8 cellular contexts compared by ENCODE assay signal in genomic region chr15:76345880-76346665, GRCh38. TPM values are rescaled to one million over a fixed set of nuclear protein-coding genes. Genes with fewer than 3 reads are reported as not detected.
DNase-seq lines count a peak whose midpoint lies in the region; ATAC-seq and TF ChIP-seq lines count a peak whose summit lies in the region.

No MANE protein-coding gene starts in this region.

- H3K4me3 ChIP-seq in PC-3 (ENCODE audit: low read length) (peak overlapping the region; percentile 87), fibroblast of mammary gland (ENCODE audit: control insufficient read depth, low read depth, low read length) (peak overlapping the region; percentile 13), trophoblast cell (ENCODE audit: low read depth, low read length) (peak overlapping the region; percentile 25)

- TF ChIP-seq CTCF in PC-3 (conservative IDR thresholded peaks at IDR 0.05; ENCODE audit: low read depth, low read length) (no peak), fibroblast of mammary gland (conservative IDR thresholded peaks at IDR 0.05; ENCODE audit: control insufficient read depth, insufficient read depth, low read depth, low read length) (no peak)

- no peak overlapping the region for H2AK5ac ChIP-seq in trophoblast cell (ENCODE audit: low read length)

- peak; percentile 50 for DNase-seq in PC-3
- no peak for DNase-seq in fibroblast of mammary gland (ENCODE audit: low read depth)
- peak in 1 of 2 donors; percentile 35 for DNase-seq in trophoblast cell
- no peak for DNase-seq in posterior cingulate gyrus
- no peak for DNase-seq in putamen (ENCODE audit: low spot score)
- DNase-seq in stimulated activated CD4-positive, alpha-beta T cell treated with anti-CD3 and anti-CD28 coated beads, Interleukin-2, amount 100 ng/mL, for 48 hours, result no peak
- DNase-seq in NCI-H1092 treated with DMSO at 0.1 percent for 48 hours (lab: John Stamatoyannopoulos, UW), result no peak

- BruUV-seq in PC-3 (replicated peaks; lab: Mats Ljungman, UMichigan), result TSS peak; percentile 73

- no peak overlapping the region for H3K4ac ChIP-seq in trophoblast cell (ENCODE audit: low read depth, low read length)

- H3K9me2 ChIP-seq in PC-3 (replicated peaks; ENCODE audit: low read length), result no peaks in the 10 kb centered on the region

- POLR2A ChIA-PET in PC-3 (lab: Charles Lee; ENCODE audit: unreplicated experiment), result interaction anchor here (0.5 to 0.7 kb wide), 3 partner anchors 9 to 526 kb away, joined by 3 to 8 read pairs (median 3); partner anchors contain the start of gene ISL2

- no peaks in the 10 kb centered on the region for H3K79me1 ChIP-seq in trophoblast cell (ENCODE audit: low read length)

- H3K27ac ChIP-seq in PC-3 (ENCODE audit: low read length), result peak overlapping the region; percentile 47
- H3K27ac ChIP-seq in trophoblast cell (ENCODE audit: low read depth, low read length), result no peak overlapping the region

- ATAC-seq in GM18868 (IDR thresholded peaks at IDR 0.05; ENCODE audit: unreplicated experiment) (peak; percentile 49), PC-3 (peak; percentile 58)

- H2BK5ac ChIP-seq in trophoblast cell (ENCODE audit: low read depth, low read length, poor library complexity), result no peak overlapping the region

- H3K14ac ChIP-seq in trophoblast cell (ENCODE audit: low read length), result peak overlapping the region; percentile 2

- no peak overlapping the region for H3K23ac ChIP-seq in trophoblast cell (ENCODE audit: low read length)

- CTCF ChIA-PET in PC-3 (lab: Charles Lee), result interaction anchor here (0.7 to 0.9 kb wide), 4 partner anchors 10 to 205 kb away, joined by 3 to 6 read pairs (median 3); partner anchors contain the start of gene ISL2

- H3K79me2 ChIP-seq in PC-3 (ENCODE audit: low read length), result 0 out of 2 replicates have a peak, but pooled peaks cover 4% of the 10 kb centered on the region
- H3K79me2 ChIP-seq in trophoblast cell (ENCODE audit: control insufficient read depth, insufficient read depth, low read length, poor library complexity), result no peaks in the 10 kb centered on the region

- H4K12ac ChIP-seq in trophoblast cell (ENCODE audit: low read depth, low read length), result no peak overlapping the region

- peaks cover 33% of the 10 kb centered on the region for H3K4me1 ChIP-seq in PC-3 (ENCODE audit: insufficient read depth, low read length)
- peaks cover 23% of the 10 kb centered on the region in 2 experiments for H3K4me1 ChIP-seq in trophoblast cell (ENCODE audit: control insufficient read depth in 1 of 2, insufficient read depth in 2 of 2, low read length in 2 of 2)

- peak overlapping the region; percentile 85 for H3K9ac ChIP-seq in PC-3 (ENCODE audit: low read length)
- H3K9ac ChIP-seq in trophoblast cell (ENCODE audit: low read length), result no peak overlapping the region

- H3K27me3 ChIP-seq in PC-3 (ENCODE audit: low read length) (no peaks in the 10 kb centered on the region), trophoblast cell (ENCODE audit: insufficient read depth, low read length) (peaks cover 56% of the 10 kb centered on the region)

- intact Hi-C loops in PC-3 (cut with micrococcal nuclease) (loop anchor here (5.0 kb wide), 1 partner anchor 41 kb away; no protein-coding TSS in a partner anchor), posterior cingulate gyrus (cut with DNase I) (no loop called here)

- WGBS in trophoblast cell (ENCODE audit: extremely low coverage, insufficient coverage, insufficient read length), result no CpG with 5 or more reads among the region's 65 CpGs

- peak overlapping the region; percentile 38 for H2BK12ac ChIP-seq in trophoblast cell (ENCODE audit: low read length)

- H2AFZ ChIP-seq in PC-3 (ENCODE audit: low read length) (peak overlapping the region; percentile 96), trophoblast cell (ENCODE audit: insufficient read depth, low read length, poor library complexity) (peak overlapping the region; percentile 69)

- H2BK120ac ChIP-seq in trophoblast cell (ENCODE audit: insufficient read depth, low read length, poor library complexity), result no peak overlapping the region

- no peaks in the 10 kb centered on the region for H4K20me1 ChIP-seq in PC-3 (ENCODE audit: low read length)

- no peak overlapping the region for H3K18ac ChIP-seq in trophoblast cell (ENCODE audit: low read length)

- H3K9me3 ChIP-seq in PC-3 (ENCODE audit: low read length), result no peaks in the 10 kb centered on the region
- peaks cover 4% of the 10 kb centered on the region for H3K9me3 ChIP-seq in trophoblast cell (ENCODE audit: insufficient read depth, low read depth, low read length)

- no peak overlapping the region for H4K8ac ChIP-seq in trophoblast cell (ENCODE audit: low read depth, low read length)

- peak overlapping the region; percentile 99 for H3K4me2 ChIP-seq in PC-3 (ENCODE audit: low read length)
- H3K4me2 ChIP-seq in trophoblast cell (ENCODE audit: low read length), result peak overlapping the region; percentile 92

- no peaks in the 10 kb centered on the region for H3F3A ChIP-seq in PC-3 (ENCODE audit: low read length, unreplicated experiment)

- no peaks in the 10 kb centered on the region for H3K36me3 ChIP-seq in PC-3 (ENCODE audit: low read depth, low read length)
- H3K36me3 ChIP-seq in trophoblast cell (ENCODE audit: control insufficient read depth in 1 of 2, insufficient read depth in 2 of 2, low read length in 2 of 2), result no peaks in the 10 kb centered on the region

- no peak overlapping the region for H4K91ac ChIP-seq in trophoblast cell (ENCODE audit: low read depth, low read length)

RNA-seq across cellular contexts. Expression of gene ISL2, which starts 9.5 kb away (rescaled TPM):
- 3.6 and 6.3 TPM in 2 replicates for total RNA-seq in PC-3 (2014; rRNA removed)
- polyA plus RNA-seq in trophoblast cell (2013), result 0.19 and 0.29 TPM in 2 replicates

RNA-seq across cellular contexts. Expression of gene ETFA, which starts 34.8 kb away (rescaled TPM):
- 128 and 160 TPM in 2 replicates for total RNA-seq in PC-3 (2014; rRNA removed)
- polyA plus RNA-seq in trophoblast cell (2013), result 82.1 and 86.6 TPM in 2 replicates

Comparison
In these comparisons a context has a peak if more than half of its experiments do, and no peak if none do; other contexts are left out.
1. H3K4me3 ChIP-seq: peak in every context shown above with its lines; median percentile 87 in PC-3; 25 in trophoblast cell; 13 in fibroblast of mammary gland.